8 cellular contexts compared by ENCODE assay signal in the genomic region with DNA sequence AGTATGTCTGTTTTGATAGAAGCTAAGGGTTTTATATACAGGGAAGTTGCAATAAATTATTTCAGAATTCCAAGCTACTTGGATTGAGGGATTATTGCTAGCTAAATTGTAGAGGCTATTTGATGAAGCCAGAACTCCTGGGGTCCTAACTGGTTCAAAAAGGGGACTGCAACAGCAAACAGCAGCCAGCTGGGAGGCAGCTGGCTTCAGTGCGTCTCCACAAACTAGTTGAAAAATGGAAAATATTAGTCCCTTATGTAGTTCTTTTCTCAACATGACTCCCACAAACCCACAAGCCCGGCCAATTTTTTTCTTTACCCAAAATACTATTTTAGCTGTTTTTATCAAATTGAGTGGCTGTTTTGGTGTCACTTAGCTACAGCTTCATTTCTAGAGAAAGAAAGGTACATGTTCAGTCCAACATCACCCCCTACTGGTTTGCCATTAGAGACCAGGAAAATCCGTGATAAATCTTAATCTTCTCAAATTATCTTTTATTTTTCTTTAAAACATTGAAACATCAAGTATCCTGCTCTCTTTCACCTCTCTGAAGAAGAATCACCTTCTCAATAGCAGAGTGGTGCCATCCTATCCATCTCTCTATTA.
DNase-seq lines count a peak whose midpoint lies in the region; ATAC-seq, FAIRE-seq and TF ChIP-seq lines count a peak whose summit lies in the region.
"Had no signal": no experiment of that assay in that cellular context is flagged by ENCODE, and none has a peak within 500 bp of the region (broad histone marks: within the 10 kb centered on the region; RNA-seq: fewer than 3 reads in every experiment).

No MANE protein-coding gene starts in this region.

- no peak for DNase-seq in GM13976 (ENCODE audit: low spot score)
- peak; percentile 26 for DNase-seq in NAMALWA (ENCODE audit: low spot score)
- DNase-seq in endothelial cell of umbilical vein (ENCODE audit: low read depth, low spot score) = peak; percentile 28
- DNase-seq in pons (ENCODE audit: low spot score) = peak; percentile 21
- DNase-seq in UCSD-AML1 (lab: John Stamatoyannopoulos, UW; ENCODE audit: unreplicated experiment) = no peak
- DNase-seq in activated naive CD4-positive, alpha-beta T cell treated with Interleukin-2 at 50 U/mL for 16 hours = no peak

- intact Hi-C loops in endothelial cell of umbilical vein (cut with micrococcal nuclease) = loop anchor here (1.0 to 5.0 kb wide), 3 partner anchors 37 to 1182 kb away; no protein-coding TSS in a partner anchor

- TF ChIP-seq POLR2A in endothelial cell of umbilical vein (IDR thresholded peaks at IDR 0.05; ENCODE audit: low read depth, low read length) = no peak

- H3K27ac ChIP-seq in endothelial cell of umbilical vein (ENCODE audit: insufficient read depth, low read depth, low read length) = no peak overlapping the region

- H4K20me1 ChIP-seq in endothelial cell of umbilical vein (replicated peaks; ENCODE audit: control insufficient read depth, extremely low read depth, insufficient read depth, low read length) = no peaks in the 10 kb centered on the region

- no peaks in the 10 kb centered on the region for H3K79me2 ChIP-seq in endothelial cell of umbilical vein (ENCODE audit: control insufficient read depth, insufficient read depth, low read length)

- FAIRE-seq in endothelial cell of umbilical vein (lab: Jason Lieb, UNC) = peak; percentile 85

- H3K9me1 ChIP-seq in endothelial cell of umbilical vein (replicated peaks; ENCODE audit: control insufficient read depth, extremely low read depth, insufficient read depth, low read length) = no peaks in the 10 kb centered on the region

- in situ Hi-C loops in GM13976 (cut with MboI; ENCODE audit: low sequenced_read_pairs, unreplicated experiment) = loop anchor here (25.0 kb wide), 2 partner anchors 697 to 797 kb away; no protein-coding TSS in a partner anchor

- no TSS peak for BruUV-seq in endothelial cell of umbilical vein (replicated peaks; lab: Mats Ljungman, UMichigan)

- H3K4me2 ChIP-seq in endothelial cell of umbilical vein (ENCODE audit: insufficient read depth, low read length) = no peak overlapping the region

- dilution Hi-C loops in endothelial cell of umbilical vein (cut with MboI; ENCODE audit: extremely low pct_ligation_motif_present, low sequenced_read_pairs) = no loop called here

- CTCF ChIA-PET in endothelial cell of umbilical vein (lab: Charles Lee) = interaction anchor here (0.6 to 9.5 kb wide), 21 partner anchors 13 to 1219 kb away, joined by 3 to 250 read pairs (median 4); no protein-coding TSS in a partner anchor

- no peaks in the 10 kb centered on the region for H3K36me3 ChIP-seq in endothelial cell of umbilical vein (ENCODE audit: control insufficient read depth in 2 of 2, extremely low read depth in 1 of 2, insufficient read depth in 2 of 2, low read length in 2 of 2)

- no peaks in the 10 kb centered on the region for H3K9me3 ChIP-seq in endothelial cell of umbilical vein (replicated peaks; ENCODE audit: control insufficient read depth, insufficient read depth, low read length)

- no peak overlapping the region for H2AFZ ChIP-seq in endothelial cell of umbilical vein (ENCODE audit: low read depth, low read length)

- no peaks in the 10 kb centered on the region for H3K4me1 ChIP-seq in endothelial cell of umbilical vein (ENCODE audit: control insufficient read depth, extremely low read depth, insufficient read depth, low read length)

- POLR2A ChIA-PET in endothelial cell of umbilical vein (lab: Charles Lee) = no interaction called here

- no peak for ATAC-seq in HG03571 (IDR thresholded peaks at IDR 0.05; ENCODE audit: unreplicated experiment)
- ATAC-seq: activated T-cell treated with anti-CD3 and anti-CD28 coated beads, Interleukin-2, amount 50 U/mL, for 72 hours had no signal

- TF ChIP-seq CTCF in GM13976 (IDR thresholded peaks at IDR 0.05; ENCODE audit: borderline replicate concordance, control extremely low read depth, extremely low read depth, insufficient read depth, missing control alignments) (peak; percentile 30), endothelial cell of umbilical vein (IDR thresholded peaks at IDR 0.05; ENCODE audit: extremely low read depth in 1 of 2, insufficient read depth in 1 of 2, low read depth in 1 of 2, low read length in 2 of 2) (peak; percentile 10 to 29)

- peaks cover 0 to 1% of the 10 kb centered on the region in 2 experiments for H3K27me3 ChIP-seq in endothelial cell of umbilical vein (ENCODE audit: control insufficient read depth in 2 of 2, insufficient read depth in 2 of 2, low read length in 2 of 2)

- no peak overlapping the region for H3K9ac ChIP-seq in endothelial cell of umbilical vein (replicated peaks; ENCODE audit: extremely low read depth, insufficient read depth, low read length)

- H3K4me3 ChIP-seq in endothelial cell of umbilical vein (replicated peaks in 1 of 3; ENCODE audit: insufficient read depth in 1 of 3, low read depth in 1 of 3, low read length in 3 of 3) = no peak overlapping the region

TF ChIP-seq in endothelial cell of umbilical vein, 7 proteins besides CTCF, POLR2A, EP300 and RAD21:
- TF ChIP-seq MYC (IDR thresholded peaks at IDR 0.05; ENCODE audit: low read depth, low read length) = no peak
- no peak for TF ChIP-seq EZH2 (IDR thresholded peaks at IDR 0.05; ENCODE audit: borderline replicate concordance, low read depth, low read length, severe bottlenecking)
- TF ChIP-seq, protein P1, sequence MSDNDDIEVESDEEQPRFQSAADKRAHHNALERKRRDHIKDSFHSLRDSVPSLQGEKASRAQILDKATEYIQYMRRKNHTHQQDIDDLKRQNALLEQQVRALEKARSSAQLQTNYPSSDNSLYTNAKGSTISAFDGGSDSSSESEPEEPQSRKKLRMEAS (IDR thresholded peaks at IDR 0.05; ENCODE audit: insufficient read depth, insufficient read length) = no peak

Comparison
In these comparisons a context has a peak if more than half of its experiments do, and no peak if none do; other contexts are left out.
1. DNase-seq: peak in NAMALWA (single experiment), endothelial cell of umbilical vein (single experiment) and pons (single experiment); none in GM13976 (single experiment), UCSD-AML1 (single experiment) and activated naive CD4-positive, alpha-beta T cell treated with Interleukin-2 at 50 U/mL for 16 hours (single experiment).